1 cellular context compared by ENCODE assay signal in genomic region chr16:75742424-75743047, GRCh38.
TF ChIP-seq lines count a peak whose summit lies in the region.

No MANE protein-coding gene starts in this region.

TF ChIP-seq in HepG2, 621 proteins besides CTCF, POLR2A, EP300 and RAD21:
- TF ChIP-seq ZNF350 (CRISPR knock-in tag; IDR thresholded peaks at IDR 0.05; ENCODE audit: borderline replicate concordance, low read depth) = no peak
- no peak for TF ChIP-seq EHMT2 (IDR thresholded peaks at IDR 0.05; ENCODE audit: borderline replicate concordance, low read depth, low read length)
- no peak for TF ChIP-seq SNAPC5 (CRISPR knock-in tag; IDR thresholded peaks at IDR 0.05; ENCODE audit: borderline replicate concordance)
- no peak for TF ChIP-seq ZNF841 (CRISPR knock-in tag; IDR thresholded peaks at IDR 0.05; ENCODE audit: borderline replicate concordance)
- no peak for TF ChIP-seq E2F5 (CRISPR knock-in tag; conservative IDR thresholded peaks at IDR 0.05)
- TF ChIP-seq JUN (CRISPR knock-in tag; IDR thresholded peaks at IDR 0.05) = no peak
- no peak for TF ChIP-seq HOMEZ (CRISPR knock-in tag; IDR thresholded peaks at IDR 0.05; ENCODE audit: low read depth)
- no peak for TF ChIP-seq HBP1 (CRISPR knock-in tag; IDR thresholded peaks at IDR 0.05; ENCODE audit: low read depth)
- peak; percentile 85 for TF ChIP-seq ZFP36 (IDR thresholded peaks at IDR 0.05; ENCODE audit: borderline replicate concordance, low read depth, low read length, partially characterized antibody)
- no peak for TF ChIP-seq ZNF382 (CRISPR knock-in tag; IDR thresholded peaks at IDR 0.05; ENCODE audit: borderline replicate concordance)
- no peak for TF ChIP-seq ZMYM3 (CRISPR knock-in tag; IDR thresholded peaks at IDR 0.05)
- no peak for TF ChIP-seq RCOR2 (CRISPR knock-in tag; IDR thresholded peaks at IDR 0.05)
- TF ChIP-seq ZNF280D (CRISPR knock-in tag; IDR thresholded peaks at IDR 0.05) = peak; percentile 55; the same call in 1 of the 2 replicates
- no peak for TF ChIP-seq ZNF570 (CRISPR knock-in tag; IDR thresholded peaks at IDR 0.05; ENCODE audit: borderline replicate concordance)
- no peak for TF ChIP-seq SCMH1 (CRISPR knock-in tag; IDR thresholded peaks at IDR 0.05; ENCODE audit: borderline replicate concordance)
- TF ChIP-seq MAX (IDR thresholded peaks at IDR 0.05) = no peak
- TF ChIP-seq ZNF724P (CRISPR knock-in tag; IDR thresholded peaks at IDR 0.05; ENCODE audit: borderline replicate concordance) = peak; percentile 86; the same call in 1 of the 2 replicates
- TF ChIP-seq ZNF543 (CRISPR knock-in tag; IDR thresholded peaks at IDR 0.05) = no peak
